Comparison of ENCODE assay signal across 18 cellular contexts in the genomic region with DNA sequence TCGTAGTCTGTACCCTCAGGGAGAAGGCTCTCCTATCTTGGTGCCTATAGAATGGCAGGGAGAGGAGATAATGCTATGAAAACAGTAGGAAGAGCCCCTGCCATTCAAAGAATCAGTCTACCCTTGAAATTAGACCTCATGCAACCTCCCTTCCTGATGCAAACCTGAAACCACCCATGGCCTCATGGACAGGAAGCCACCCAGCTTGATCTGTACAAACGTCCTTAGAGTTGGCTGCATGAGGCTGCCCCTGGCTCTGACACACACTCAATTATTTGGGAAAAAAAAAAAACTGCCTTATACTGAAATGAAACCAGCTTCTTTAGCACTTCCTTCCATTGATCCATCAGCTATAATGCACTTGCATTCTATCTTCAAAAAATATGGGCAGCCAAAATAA.
DNase-seq lines count a peak whose midpoint lies in the region; ATAC-seq, FAIRE-seq and TF ChIP-seq lines count a peak whose summit lies in the region.
"Had no signal": no experiment of that assay in that cellular context is flagged by ENCODE, and none has a peak within 500 bp of the region (broad histone marks: within the 10 kb centered on the region; RNA-seq: fewer than 3 reads in every experiment).

No MANE protein-coding gene starts in this region.

- H2BK120ac ChIP-seq in neuronal stem cell (ENCODE audit: low read depth, low read length) = no peak overlapping the region

- no peaks in the 10 kb centered on the region for H3K9me3 ChIP-seq in neuronal stem cell (replicated peaks in 1 of 2; ENCODE audit: control insufficient read depth in 2 of 2, insufficient read depth in 1 of 2, low read depth in 1 of 2, low read length in 2 of 2)
- H3K9me3 ChIP-seq: BE2C, HAP-1, right atrium auricular region had no signal

- H3K9me3 Mint-ChIP-seq in activated CD4-positive, alpha-beta memory T cell treated with anti-CD3 and anti-CD28 coated beads, Interleukin-2, amount 10 ng/mL, durations not matched to agents 7 days and 5 days = no peaks in the 10 kb centered on the region

- H3K27ac ChIP-seq in neuronal stem cell (replicated peaks; ENCODE audit: low read length) = no peak overlapping the region
- H3K27ac ChIP-seq: right atrium auricular region had no signal

- H3K36me3 ChIP-seq in neuronal stem cell (replicated peaks in 1 of 2; ENCODE audit: control insufficient read depth in 2 of 2, insufficient read depth in 2 of 2, low read length in 2 of 2) = no peaks in the 10 kb centered on the region
- H3K36me3 ChIP-seq: BE2C, HAP-1, right atrium auricular region had no signal

- H3K23ac ChIP-seq in neuronal stem cell (ENCODE audit: low read depth, low read length, poor library complexity) = no peak overlapping the region

- H3K4me2 ChIP-seq in neuronal stem cell (ENCODE audit: insufficient read depth, low read length, poor library complexity, severe bottlenecking) = no peak overlapping the region

- H3K36me3 Mint-ChIP-seq in activated CD4-positive, alpha-beta memory T cell treated with anti-CD3 and anti-CD28 coated beads, Interleukin-2, amount 10 ng/mL, durations not matched to agents 7 days and 5 days (ENCODE audit: low read depth) = peaks cover 9% of the 10 kb centered on the region

- peak; percentile 91 for FAIRE-seq in GM12891 (lab: Jason Lieb, UNC)
- FAIRE-seq: HepG2 had no signal

- no peak overlapping the region for H3K4ac ChIP-seq in neuronal stem cell (ENCODE audit: low read length)

- POLR2A ChIA-PET in activated CD4-positive, alpha-beta memory T cell treated with anti-CD3 and anti-CD28 coated beads, Interleukin-2, amount 10 ng/mL, durations not matched to agents 7 days and 5 days (lab: Charles Lee) = interaction anchor here (0.7 to 1.6 kb wide), 6 partner anchors 25 to 305 kb away, joined by 3 to 7 read pairs (median 4); a partner anchor contains a TSS

- no peak overlapping the region for H4K91ac ChIP-seq in neuronal stem cell (ENCODE audit: low read depth, low read length, poor library complexity)

- H3K14ac ChIP-seq in neuronal stem cell (ENCODE audit: low read length) = no peak overlapping the region

- peaks cover 47% of the 10 kb centered on the region for H3K4me1 Mint-ChIP-seq in activated CD4-positive, alpha-beta memory T cell treated with anti-CD3 and anti-CD28 coated beads, Interleukin-2, amount 10 ng/mL, durations not matched to agents 7 days and 5 days

- ATAC-seq in GM18868 (IDR thresholded peaks at IDR 0.05; ENCODE audit: unreplicated experiment) = peak; percentile 51
- ATAC-seq: HepG2, SK-N-SH treated with all-trans-retinoic acid at 6 μM for 48 hours had no signal

- no peak overlapping the region for H3K9ac ChIP-seq in neuronal stem cell (ENCODE audit: low read depth, low read length, poor library complexity)

- DNase-seq in GM12891 (ENCODE audit: insufficient read length, low spot score) = no peak
- DNase-seq in NCI-H146 treated with DMSO at 0.1 percent for 48 hours (lab: John Stamatoyannopoulos, UW; ENCODE audit: unreplicated experiment) = peak; percentile 73
- peak; percentile 47 for DNase-seq in activated CD4-positive, alpha-beta memory T cell treated with anti-CD3 and anti-CD28 coated beads, Interleukin-2, amount 10 ng/mL, durations not matched to agents 7 days and 5 days
- no peak for DNase-seq in DMS 273 (lab: John Stamatoyannopoulos, UW; ENCODE audit: unreplicated experiment)
- no peak for DNase-seq in COR-L47 (lab: John Stamatoyannopoulos, UW)
- no peak for DNase-seq in neuronal stem cell (ENCODE audit: low spot score)
- DNase-seq: BE2C; caudate nucleus; DMS 273 treated with DMSO at 0.1 percent for 48 hours; effector CD8-positive, alpha-beta T cell; hippocampal formation; kidney glomerular epithelial cell; substantia nigra had no signal

- no peak overlapping the region for H2AK5ac ChIP-seq in neuronal stem cell (ENCODE audit: low read depth, low read length)

- H3K27ac Mint-ChIP-seq in activated CD4-positive, alpha-beta memory T cell treated with anti-CD3 and anti-CD28 coated beads, Interleukin-2, amount 10 ng/mL, durations not matched to agents 7 days and 5 days = peak overlapping the region; percentile 81

- no peak overlapping the region for H2BK12ac ChIP-seq in neuronal stem cell (ENCODE audit: low read length)

- no peak overlapping the region for H3K4me3 Mint-ChIP-seq in activated CD4-positive, alpha-beta memory T cell treated with anti-CD3 and anti-CD28 coated beads, Interleukin-2, amount 10 ng/mL, durations not matched to agents 7 days and 5 days

- H3K4me3 ChIP-seq in neuronal stem cell (ENCODE audit: low read length in 2 of 2) = no peak overlapping the region
- H3K4me3 ChIP-seq: HAP-1, right atrium auricular region had no signal

- peaks cover 0 to 18% (median 2%) of the 10 kb centered on the region in 3 experiments for H3K27me3 ChIP-seq in neuronal stem cell (ENCODE audit: control insufficient read depth in 3 of 3, insufficient read depth in 3 of 3, low read depth in 1 of 3, low read length in 3 of 3)
- H3K27me3 ChIP-seq: BE2C, right atrium auricular region had no signal

- no peak overlapping the region for H2AFZ ChIP-seq in neuronal stem cell (ENCODE audit: low read length)

- peaks cover 3% of the 10 kb centered on the region for H3K27me3 Mint-ChIP-seq in activated CD4-positive, alpha-beta memory T cell treated with anti-CD3 and anti-CD28 coated beads, Interleukin-2, amount 10 ng/mL, durations not matched to agents 7 days and 5 days

- H2BK15ac ChIP-seq in neuronal stem cell (ENCODE audit: low read length) = no peak overlapping the region

- no peak overlapping the region for H3K18ac ChIP-seq in neuronal stem cell (ENCODE audit: low read length)

- no CpG with 5 or more reads among the region's 2 CpGs for WGBS in neuronal stem cell (ENCODE audit: extremely low coverage in 2 of 2, insufficient read length in 2 of 2, insufficient replicate concordance in 1 of 2), 2 donors

- CTCF ChIA-PET in activated CD4-positive, alpha-beta memory T cell treated with anti-CD3 and anti-CD28 coated beads, Interleukin-2, amount 10 ng/mL, durations not matched to agents 7 days and 5 days (lab: Charles Lee) = interaction anchor here (1.4 to 2.9 kb wide), 3 partner anchors 10 to 79 kb away, joined by 4 to 10 read pairs (median 7); no protein-coding TSS in a partner anchor

- no peak for TF ChIP-seq POLR2A in GM12891 (IDR thresholded peaks at IDR 0.05; ENCODE audit: low read depth, low read length)

- H3K79me1 ChIP-seq in neuronal stem cell (ENCODE audit: low read depth, low read length) = no peaks in the 10 kb centered on the region

- no peak overlapping the region for H4K8ac ChIP-seq in neuronal stem cell (ENCODE audit: low read depth, low read length)

- H2BK5ac ChIP-seq in neuronal stem cell (ENCODE audit: low read length) = no peak overlapping the region

- peaks cover 0 to 2% of the 10 kb centered on the region in 2 donors for H3K4me1 ChIP-seq in neuronal stem cell (ENCODE audit: control insufficient read depth in 2 of 2, insufficient read depth in 1 of 2, low read depth in 1 of 2, low read length in 2 of 2)
- H3K4me1 ChIP-seq: BE2C, HAP-1, right atrium auricular region had no signal

TF ChIP-seq in GM12891, 5 proteins besides CTCF, POLR2A, EP300 and RAD21:
- no peak for TF ChIP-seq POU2F2 (IDR thresholded peaks at IDR 0.05; ENCODE audit: low read depth, low read length)
- no peak for TF ChIP-seq POLR2AphosphoS5 (IDR thresholded peaks at IDR 0.05; ENCODE audit: low read depth, low read length)
- TF ChIP-seq TAF1 (IDR thresholded peaks at IDR 0.05; ENCODE audit: low read depth, low read length) = no peak
- TF ChIP-seq SPI1 (IDR thresholded peaks at IDR 0.05; ENCODE audit: low read depth, low read length) = no peak
- TF ChIP-seq PAX5 (IDR thresholded peaks at IDR 0.05; ENCODE audit: insufficient read depth, low read length, severe bottlenecking) = no peak

Comparison
In these comparisons a context has a peak if more than half of its experiments do, and no peak if none do; other contexts are left out.
1. DNase-seq: peak in NCI-H146 treated with DMSO at 0.1 percent for 48 hours (single experiment) and activated CD4-positive, alpha-beta memory T cell treated with anti-CD3 and anti-CD28 coated beads, Interleukin-2, amount 10 ng/mL, durations not matched to agents 7 days and 5 days (single experiment); none in GM12891 (single experiment), DMS 273 (single experiment), COR-L47 (single experiment) and neuronal stem cell (single experiment).